ENCODE assay signal across 9 cellular contexts in genomic region chr5:14351845-14352712, GRCh38.
DNase-seq lines count a peak whose midpoint lies in the region; ATAC-seq and TF ChIP-seq lines count a peak whose summit lies in the region.
"Had no signal": no experiment of that assay in that cellular context is flagged by ENCODE, and none has a peak within 500 bp of the region (broad histone marks: within the 10 kb centered on the region; RNA-seq: fewer than 3 reads in every experiment).

No MANE protein-coding gene starts in this region.

- no peak overlapping the region for H3K4me3 Mint-ChIP-seq in CD4-positive, CD25-positive, alpha-beta regulatory T cell
- H3K4me3 Mint-ChIP-seq: T-helper 1 cell treated with Interleukin-12 subunit alpha and Interleukin-12 subunit beta and Interleukin-4 antibody, amounts not matched to agents 30 μg/mL and 1 μg/mL, for 36 hours had no signal

- peaks cover 0 to 3% (median 0%) of the 10 kb centered on the region in 7 donors for H3K9me3 Mint-ChIP-seq in CD4-positive, CD25-positive, alpha-beta regulatory T cell

- H3K9ac ChIP-seq in mesenchymal stem cell (ENCODE audit: low read length): peak overlapping the region; percentile 23

- DNase-seq in CD4-positive, CD25-positive, alpha-beta regulatory T cell: peak; percentile 32 to 70 (median 65)
- DNase-seq in NCI-H526 treated with DMSO at 0.1 percent for 48 hours (lab: John Stamatoyannopoulos, UW) (peak; percentile 49), dorsolateral prefrontal cortex (peak; percentile 67 to 83 (median 75)), mesenchymal stem cell (peak; percentile 71)
- DNase-seq in activated CD4-positive, alpha-beta T cell treated with anti-CD3 and anti-CD28 coated beads, Interleukin-2, amount 50 U/mL, for 24 hours (ENCODE audit: low read depth in 1 of 2, low spot score in 1 of 2): peak; percentile 39 to 42
- peak; percentile 19 to 39 for DNase-seq in stimulated activated CD8-positive, alpha-beta memory T cell treated with anti-CD3 and anti-CD28 coated beads, Interleukin-4, amount 100 ng/mL, for 1 hour (ENCODE audit: low read depth in 2 of 2, low spot score in 1 of 2)

- peaks cover 9% of the 10 kb centered on the region for H3K27me3 Mint-ChIP-seq in CD4-positive, CD25-positive, alpha-beta regulatory T cell

- 84% methylated on average over 6 of the region's 7 CpGs for WGBS in mesenchymal stem cell

- TF ChIP-seq CTCF in dorsolateral prefrontal cortex (IDR thresholded peaks at IDR 0.05 in 54 of 56, conservative IDR thresholded peaks at IDR 0.05 in 2 of 56; ENCODE audit: low read depth in 1 of 56, partially characterized antibody in 56 of 56): peak; percentile 67 to 98 (median 94)

- no peaks in the 10 kb centered on the region for H3K36me3 ChIP-seq in CD4-positive, CD25-positive, alpha-beta regulatory T cell (ENCODE audit: control insufficient read depth, insufficient read depth, low read length)
- peaks cover 49 to 75% of the 10 kb centered on the region in 2 experiments for H3K36me3 ChIP-seq in mesenchymal stem cell (ENCODE audit: control insufficient read depth in 1 of 2, insufficient read depth in 2 of 2, low read depth in 1 of 2, low read length in 2 of 2)

- H3K9me3 ChIP-seq in CD4-positive, CD25-positive, alpha-beta regulatory T cell (ENCODE audit: control insufficient read depth in 2 of 2, low read length in 2 of 2): no peaks in the 10 kb centered on the region
- H3K9me3 ChIP-seq in mesenchymal stem cell (ENCODE audit: control insufficient read depth, low read length): no peaks in the 10 kb centered on the region

- no peak overlapping the region for H4K8ac ChIP-seq in mesenchymal stem cell (ENCODE audit: low read length)

- no peaks in the 10 kb centered on the region for H3K4me1 ChIP-seq in CD4-positive, CD25-positive, alpha-beta regulatory T cell (ENCODE audit: control insufficient read depth, insufficient read depth, low read length, poor library complexity, severe bottlenecking)
- peaks cover 17% of the 10 kb centered on the region for H3K4me1 ChIP-seq in mesenchymal stem cell (ENCODE audit: control insufficient read depth, insufficient read depth, low read depth, low read length)

- H3K4me1 Mint-ChIP-seq in CD4-positive, CD25-positive, alpha-beta regulatory T cell: no peaks in the 10 kb centered on the region

- no peak overlapping the region for H3K14ac ChIP-seq in mesenchymal stem cell (ENCODE audit: low read length in 2 of 2)

- peak; percentile 81 to 83 for ATAC-seq in CD4-positive, CD25-positive, alpha-beta regulatory T cell (ENCODE audit: low read depth in 2 of 2)
- ATAC-seq in GM19328 (IDR thresholded peaks at IDR 0.05; ENCODE audit: unreplicated experiment) (peak; percentile 92), HG03432 (IDR thresholded peaks at IDR 0.05; ENCODE audit: unreplicated experiment) (peak; percentile 91)

- no peak overlapping the region for H3K4me3 ChIP-seq in CD4-positive, CD25-positive, alpha-beta regulatory T cell (ENCODE audit: low read depth, low read length)
- H3K4me3 ChIP-seq in dorsolateral prefrontal cortex: no peak overlapping the region
- no peak overlapping the region for H3K4me3 ChIP-seq in mesenchymal stem cell (ENCODE audit: insufficient read depth in 1 of 2, low read depth in 1 of 2, low read length in 2 of 2)

- H3K27me3 ChIP-seq in CD4-positive, CD25-positive, alpha-beta regulatory T cell (ENCODE audit: control insufficient read depth, insufficient read depth, low read length): no peaks in the 10 kb centered on the region
- H3K27me3 ChIP-seq in dorsolateral prefrontal cortex: no peaks in the 10 kb centered on the region
- no peaks in the 10 kb centered on the region for H3K27me3 ChIP-seq in mesenchymal stem cell (ENCODE audit: control insufficient read depth in 1 of 2, insufficient read depth in 1 of 2, low read length in 2 of 2)

- H4K91ac ChIP-seq in mesenchymal stem cell (ENCODE audit: low read length): no peak overlapping the region

- H3K4me2 ChIP-seq in mesenchymal stem cell (ENCODE audit: low read length, poor library complexity, severe bottlenecking): no peak overlapping the region

- no peak overlapping the region for H2AK5ac ChIP-seq in mesenchymal stem cell (ENCODE audit: low read length, severe bottlenecking)

- H3K79me1 ChIP-seq in mesenchymal stem cell (replicated peaks; ENCODE audit: low read length, poor library complexity, severe bottlenecking): peaks cover 10% of the 10 kb centered on the region

- H3K27ac Mint-ChIP-seq in CD4-positive, CD25-positive, alpha-beta regulatory T cell: no peak overlapping the region
- H3K27ac Mint-ChIP-seq: T-helper 1 cell treated with Interleukin-12 subunit alpha and Interleukin-12 subunit beta and Interleukin-4 antibody, amounts not matched to agents 30 μg/mL and 1 μg/mL, for 36 hours had no signal

- no peak overlapping the region for H3K4ac ChIP-seq in mesenchymal stem cell (ENCODE audit: low read depth in 1 of 2, low read length in 2 of 2)

- H3K36me3 Mint-ChIP-seq in CD4-positive, CD25-positive, alpha-beta regulatory T cell: no peaks in the 10 kb centered on the region

- H2BK15ac ChIP-seq in mesenchymal stem cell (ENCODE audit: low read depth, poor library complexity, severe bottlenecking): no peak overlapping the region

- intact Hi-C loops in dorsolateral prefrontal cortex (cut with DNase I): no loop called here

- H2AFZ ChIP-seq in mesenchymal stem cell (ENCODE audit: low read depth, low read length): no peak overlapping the region

- no peak overlapping the region for H3K27ac ChIP-seq in CD4-positive, CD25-positive, alpha-beta regulatory T cell (ENCODE audit: insufficient read depth, low read length, poor library complexity, severe bottlenecking)
- H3K27ac ChIP-seq in dorsolateral prefrontal cortex (peak overlapping the region in 10 of 59 donors; percentile 2 to 44 (median 18)), mesenchymal stem cell (ENCODE audit: low read length, poor library complexity, severe bottlenecking) (no peak overlapping the region)

- no peak overlapping the region for H3K23ac ChIP-seq in mesenchymal stem cell (ENCODE audit: low read length in 2 of 2)

- H2BK5ac ChIP-seq in mesenchymal stem cell (ENCODE audit: low read depth, low read length, poor library complexity, severe bottlenecking): no peak overlapping the region

- H2BK12ac ChIP-seq in mesenchymal stem cell (ENCODE audit: low read length in 2 of 2): no peak overlapping the region

- no peak overlapping the region for H2BK120ac ChIP-seq in mesenchymal stem cell (ENCODE audit: low read depth, low read length)

- no peak overlapping the region for H3K18ac ChIP-seq in mesenchymal stem cell (ENCODE audit: low read depth in 1 of 2, low read length in 2 of 2)
